In the genomic region with DNA sequence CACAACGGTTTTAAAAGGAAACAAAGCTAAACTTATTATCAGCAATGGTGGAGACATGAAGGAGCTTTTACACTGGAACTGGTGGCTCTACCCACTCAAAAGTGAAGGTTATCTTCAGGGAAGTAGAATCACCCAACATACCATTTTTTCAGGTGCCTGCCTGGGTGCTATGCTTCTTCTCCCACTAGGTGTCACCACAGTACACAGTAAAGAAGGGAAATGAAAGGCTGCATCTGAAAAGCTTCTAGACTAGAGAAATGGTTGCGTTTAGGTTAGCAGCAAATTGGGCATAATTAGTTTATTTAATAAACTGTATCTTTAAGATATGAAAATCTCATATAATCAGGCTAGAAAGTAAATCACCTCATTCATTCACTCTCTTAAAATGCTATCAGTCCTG, we compare ENCODE assay signal across 8 cellular contexts. TPM values are rescaled to one million over a fixed set of nuclear protein-coding genes. Genes with fewer than 3 reads are reported as not detected.
DNase-seq lines count a peak whose midpoint lies in the region; ATAC-seq and TF ChIP-seq lines count a peak whose summit lies in the region.

No MANE protein-coding gene starts in this region.

- intact Hi-C loops in activated B cell treated with CpG ODN at 0.5 μM for 24 hours (cut with micrococcal nuclease): loop anchor here (10.0 kb wide), 1 partner anchor 1806 kb away; no protein-coding TSS in a partner anchor

- no peak overlapping the region for H3K4me3 ChIP-seq in MG63

- no peaks in the 10 kb centered on the region for H3K36me3 ChIP-seq in MG63

- H3K36me3 Mint-ChIP-seq in activated B cell treated with CpG ODN at 0.5 μM for 24 hours (ENCODE audit: low read depth): no peaks in the 10 kb centered on the region
- H3K36me3 Mint-ChIP-seq in nephron (ENCODE audit: low read depth): no peaks in the 10 kb centered on the region

- CTCF ChIA-PET in activated B cell treated with CpG ODN at 0.5 μM for 24 hours (lab: Charles Lee): interaction anchor here (1.0 to 2.0 kb wide), 6 partner anchors 10 to 1242 kb away, joined by 3 to 12 read pairs (median 6); no protein-coding TSS in a partner anchor

- POLR2A ChIA-PET in activated B cell treated with CpG ODN at 0.5 μM for 24 hours (lab: Charles Lee): no interaction called here

- no peaks in the 10 kb centered on the region for H3K4me1 Mint-ChIP-seq in activated B cell treated with CpG ODN at 0.5 μM for 24 hours
- peaks cover 24% of the 10 kb centered on the region for H3K4me1 Mint-ChIP-seq in nephron

- H3K9me3 ChIP-seq in MG63: no peaks in the 10 kb centered on the region

- no peak for TF ChIP-seq CTCF in activated B cell treated with CpG ODN at 0.5 μM for 24 hours (IDR thresholded peaks at IDR 0.05)
- TF ChIP-seq CTCF in nephron (IDR thresholded peaks at IDR 0.05; ENCODE audit: unreplicated experiment in 3 of 3): peak; percentile 86 to 91 (median 91)

- H3K27me3 ChIP-seq in MG63: no peaks in the 10 kb centered on the region

- H3K9me3 Mint-ChIP-seq in activated B cell treated with CpG ODN at 0.5 μM for 24 hours (peaks cover 7% of the 10 kb centered on the region), nephron (peaks cover 19% of the 10 kb centered on the region)

- H3K27me3 Mint-ChIP-seq in activated B cell treated with CpG ODN at 0.5 μM for 24 hours: peaks cover 23% of the 10 kb centered on the region
- peaks cover 37% of the 10 kb centered on the region for H3K27me3 Mint-ChIP-seq in nephron (ENCODE audit: low read depth)

- H3K4me3 Mint-ChIP-seq in activated B cell treated with CpG ODN at 0.5 μM for 24 hours: no peak overlapping the region
- no peak overlapping the region for H3K4me3 Mint-ChIP-seq in nephron

- DNase-seq in DMS53 treated with DMSO at 0.1 percent for 48 hours (lab: John Stamatoyannopoulos, UW; ENCODE audit: unreplicated experiment): peak; percentile 17
- DNase-seq in NCI-H2196 (lab: John Stamatoyannopoulos, UW; ENCODE audit: unreplicated experiment): peak; percentile 43
- no peak for DNase-seq in activated B cell treated with CpG ODN at 0.5 μM for 24 hours
- peak; percentile 40 for DNase-seq in fibroblast of gingiva (ENCODE audit: low read depth)
- no peak for DNase-seq in cortex of kidney (lab: John Stamatoyannopoulos, UW)
- no peak for DNase-seq in MG63

- H3K27ac Mint-ChIP-seq in activated B cell treated with CpG ODN at 0.5 μM for 24 hours (no peak overlapping the region), nephron (no peak overlapping the region)

- peak; percentile 59 for ATAC-seq in GM21717 (IDR thresholded peaks at IDR 0.05; ENCODE audit: unreplicated experiment)
- ATAC-seq in activated B cell treated with CpG ODN at 0.5 μM for 24 hours (ENCODE audit: low read depth): peak; percentile 45

RNA-seq across cellular contexts. Expression of gene SELENOK, which starts 47.0 kb away (rescaled TPM):
- total RNA-seq in activated B cell treated with CpG ODN at 0.5 μM for 24 hours: 29.8 and 43.3 TPM in 2 replicates
- total RNA-seq in MG63 (2014; rRNA removed; shearing (Covaris generic); ENCODE audit: low replicate concordance): 37.0 and 58.7 TPM in 2 replicates

RNA-seq across cellular contexts. Expression of gene ACTR8, which starts 56.7 kb away (rescaled TPM):
- total RNA-seq in activated B cell treated with CpG ODN at 0.5 μM for 24 hours: 42.0 and 42.7 TPM in 2 replicates
- 13.3 and 13.5 TPM in 2 replicates for total RNA-seq in MG63 (2014; rRNA removed; shearing (Covaris generic); ENCODE audit: low replicate concordance)

Comparison
In these comparisons a context has a peak if more than half of its experiments do, and no peak if none do; other contexts are left out.
1. DNase-seq: peak in DMS53 treated with DMSO at 0.1 percent for 48 hours (single experiment), NCI-H2196 (single experiment) and fibroblast of gingiva (single experiment); none in activated B cell treated with CpG ODN at 0.5 μM for 24 hours (single experiment), cortex of kidney (single experiment) and MG63 (single experiment).